Comparison of ENCODE assay signal across 18 cellular contexts in genomic region chr2:38605298-38605830, GRCh38. TPM values are rescaled to one million over a fixed set of nuclear protein-coding genes. Genes with fewer than 3 reads are reported as not detected.
A peak's percentile ranks its signal among the peaks of the same experiment; 100 is the strongest.
DNase-seq lines count a peak whose midpoint lies in the region; ATAC-seq and TF ChIP-seq lines count a peak whose summit lies in the region.
"Had no signal": no experiment of that assay in that cellular context is flagged by ENCODE, and none has a peak within 500 bp of the region (broad histone marks: within the 10 kb centered on the region; RNA-seq: fewer than 3 reads in every experiment).

No MANE protein-coding gene starts in this region.

- H3K4me1 Mint-ChIP-seq in CD4-positive, alpha-beta memory T cell = peaks cover 25 to 47% (median 36%) of the 10 kb centered on the region in 4 donors
- H3K4me1 Mint-ChIP-seq in T-helper 17 cell = peaks cover 21% of the 10 kb centered on the region
- peaks cover 43% of the 10 kb centered on the region for H3K4me1 Mint-ChIP-seq in nephron progenitor cell

- ATAC-seq in T-helper 17 cell = no peak
- no peak for ATAC-seq in GM19452 (IDR thresholded peaks at IDR 0.05; ENCODE audit: unreplicated experiment)
- ATAC-seq: HCT116 had no signal

- H3K9me3 Mint-ChIP-seq in CD4-positive, alpha-beta memory T cell = no peaks in the 10 kb centered on the region
- peaks cover 7% of the 10 kb centered on the region for H3K9me3 Mint-ChIP-seq in nephron progenitor cell
- H3K9me3 Mint-ChIP-seq: T-helper 1 cell treated with Interleukin-12 subunit alpha and Interleukin-12 subunit beta and Interleukin-4 antibody, amounts not matched to agents 30 μg/mL and 1 μg/mL, for 36 hours had no signal

- H3K4me3 ChIP-seq in CD4-positive, alpha-beta memory T cell (ENCODE audit: low read length in 2 of 2) = no peak overlapping the region
- H3K4me3 ChIP-seq in lower leg skin (ENCODE audit: low read depth, poor library complexity, severe bottlenecking) = no peak overlapping the region
- H3K4me3 ChIP-seq: GM23248 had no signal

- TF ChIP-seq CTCF in nephron progenitor cell (IDR thresholded peaks at IDR 0.05) (no peak), lower leg skin (IDR thresholded peaks at IDR 0.05) (no peak)

- no peak overlapping the region for H3K27ac ChIP-seq in CD4-positive, alpha-beta memory T cell (ENCODE audit: low read depth, low read length)
- H3K27ac ChIP-seq: GM23248 had no signal

- no peak for TF ChIP-seq RAD21 in Ishikawa (IDR thresholded peaks at IDR 0.05; ENCODE audit: low read depth)

- no peaks in the 10 kb centered on the region for H3K9me3 ChIP-seq in CD4-positive, alpha-beta memory T cell (ENCODE audit: control insufficient read depth in 1 of 2, low read length in 2 of 2)
- no peaks in the 10 kb centered on the region for H3K9me3 ChIP-seq in T-helper 17 cell (ENCODE audit: control insufficient read depth, low read length, poor library complexity, severe bottlenecking)

- H3K36me3 ChIP-seq in CD4-positive, alpha-beta memory T cell (ENCODE audit: insufficient read depth, low read length) = no peaks in the 10 kb centered on the region

- no peak for TF ChIP-seq POLR2A in lower leg skin (IDR thresholded peaks at IDR 0.05)

- 85 to 93% methylated on average over 4 of the region's 4 CpGs for WGBS in lower leg skin, 2 donors

- peak overlapping the region in 5 of 7 donors; percentile 8 to 81 (median 65) for H3K27ac Mint-ChIP-seq in CD4-positive, alpha-beta memory T cell
- H3K27ac Mint-ChIP-seq in T-helper 17 cell (peak overlapping the region; percentile 98), nephron progenitor cell (peak overlapping the region; percentile 57)
- H3K27ac Mint-ChIP-seq: IgD-negative memory B cell; T-helper 1 cell treated with Interleukin-12 subunit alpha and Interleukin-12 subunit beta and Interleukin-4 antibody, amounts not matched to agents 30 μg/mL and 1 μg/mL, for 36 hours had no signal

- intact Hi-C loops in CD4-positive, alpha-beta memory T cell (cut with micrococcal nuclease) = loop anchor here (10.0 kb wide), 1 partner anchor 519 kb away; the partner anchor contains the start of gene SOS1
- intact Hi-C loops in lower leg skin (cut with DNase I; ENCODE audit: low total_unique reads) = no loop called here

- H3K4me1 ChIP-seq in CD4-positive, alpha-beta memory T cell (ENCODE audit: insufficient read depth, low read length) = peaks cover 42% of the 10 kb centered on the region

- no peaks in the 10 kb centered on the region for H3K27me3 ChIP-seq in CD4-positive, alpha-beta memory T cell (ENCODE audit: insufficient read depth, low read length)

- H3K27me3 Mint-ChIP-seq in CD4-positive, alpha-beta memory T cell = peaks cover 0 to 2% of the 10 kb centered on the region in 2 donors
- H3K27me3 Mint-ChIP-seq in T-helper 17 cell (no peaks in the 10 kb centered on the region), nephron progenitor cell (ENCODE audit: low read depth, poor library complexity) (peaks cover 2% of the 10 kb centered on the region)

- POLR2A ChIA-PET in CD4-positive, alpha-beta memory T cell (lab: Charles Lee; ENCODE audit: partially characterized antibody) = interaction anchor here (0.7 to 19.5 kb wide), 8 partner anchors 12 to 144 kb away, joined by 3 to 332 read pairs (median 75); partner anchors contain the start of genes GALM and SRSF7

- peaks cover 0 to 16% of the 10 kb centered on the region in 2 donors for H3K36me3 Mint-ChIP-seq in CD4-positive, alpha-beta memory T cell
- H3K36me3 Mint-ChIP-seq in T-helper 17 cell (ENCODE audit: low read depth) = no peaks in the 10 kb centered on the region
- peaks cover 6% of the 10 kb centered on the region for H3K36me3 Mint-ChIP-seq in nephron progenitor cell (ENCODE audit: low read depth)

- no peak for DNase-seq in CD4-positive, alpha-beta memory T cell
- DNase-seq in T-helper 17 cell = no peak
- DNase-seq in nephron progenitor cell = no peak
- DNase-seq in lower leg skin (ENCODE audit: low spot score in 2 of 2) = no peak
- DNase-seq in AG20443 (ENCODE audit: low spot score) = no peak
- DNase-seq in RPMI8226 = no peak
- DNase-seq: GF-D8, GM23248, MV-4-11, NCI-H1417 treated with DMSO at 0.1 percent for 48 hours, NCI-H2029, NCI-H510A, SHP77 treated with DMSO at 0.1 percent for 48 hours had no signal

- CTCF ChIA-PET in CD4-positive, alpha-beta memory T cell (lab: Charles Lee; ENCODE audit: partially characterized antibody) = interaction anchor here (0.7 to 14.1 kb wide), 24 partner anchors 8 to 198 kb away, joined by 3 to 268 read pairs (median 4); partner anchors contain the start of gene GALM

- no peak overlapping the region for H3K4me3 Mint-ChIP-seq in CD4-positive, alpha-beta memory T cell
- H3K4me3 Mint-ChIP-seq in T-helper 17 cell (no peak overlapping the region), nephron progenitor cell (peak overlapping the region; percentile 14)
- H3K4me3 Mint-ChIP-seq: T-helper 1 cell treated with Interleukin-12 subunit alpha and Interleukin-12 subunit beta and Interleukin-4 antibody, amounts not matched to agents 30 μg/mL and 1 μg/mL, for 36 hours had no signal

- TF ChIP-seq EP300 in Ishikawa (IDR thresholded peaks at IDR 0.05; ENCODE audit: borderline replicate concordance) = no peak

TF ChIP-seq in Ishikawa, 13 proteins besides CTCF, POLR2A, EP300 and RAD21:
- no peak for TF ChIP-seq ZBTB7A (IDR thresholded peaks at IDR 0.05; ENCODE audit: low read depth)
- TF ChIP-seq CREB1 (IDR thresholded peaks at IDR 0.05; ENCODE audit: low read depth) = no peak
- 0 out of 2 replicates have a peak, but pooled peaks have one; percentile 18 for TF ChIP-seq TEAD4 (IDR thresholded peaks at IDR 0.05)
- no peak for TF ChIP-seq TAF1 (IDR thresholded peaks at IDR 0.05; ENCODE audit: low read depth)
- no peak for TF ChIP-seq YY1 (IDR thresholded peaks at IDR 0.05; ENCODE audit: low read depth)

RNA-seq across cellular contexts. Expression of gene HNRNPLL, which starts 2.6 kb away (rescaled TPM):
- 100 to 1,000 TPM; 103 to 105 TPM for total RNA-seq in CD4-positive, alpha-beta memory T cell
- 10 to 100 TPM; 71.2 to 74.9 TPM for polyA plus RNA-seq in CD4-positive, alpha-beta memory T cell
- total RNA-seq in T-helper 17 cell = 10 to 100 TPM; 81.5 to 91.5 TPM
- 10 to 100 TPM; 20.5 to 37.9 (median 26.8) TPM for total RNA-seq in lower leg skin
